ENCODE assay signal across 22 cellular contexts in genomic region chr1:29653886-29654450, GRCh38.
DNase-seq lines count a peak whose midpoint lies in the region; ATAC-seq and TF ChIP-seq lines count a peak whose summit lies in the region.
"Had no signal": no experiment of that assay in that cellular context is flagged by ENCODE, and none has a peak within 500 bp of the region (broad histone marks: within the 10 kb centered on the region; RNA-seq: fewer than 3 reads in every experiment).

No MANE protein-coding gene starts in this region.

- no peak overlapping the region for H3K4me3 ChIP-seq in colonic mucosa

- intact Hi-C loops in natural killer cell (cut with micrococcal nuclease) (no loop called here), colonic mucosa (cut with DNase I) (no loop called here)

- H3K36me3 Mint-ChIP-seq in natural killer cell treated with Interleukin-12 subunit alpha and Interleukin-12 subunit beta and Interleukin-15 and Interleukin-18, amount 100 ng/mL, for 72 hours, result no peaks in the 10 kb centered on the region
- no peaks in the 10 kb centered on the region for H3K36me3 Mint-ChIP-seq in natural killer cell
- no peaks in the 10 kb centered on the region for H3K36me3 Mint-ChIP-seq in osteocyte (ENCODE audit: unreplicated experiment)

- no peaks in the 10 kb centered on the region for H3K4me1 Mint-ChIP-seq in natural killer cell treated with Interleukin-12 subunit alpha and Interleukin-12 subunit beta and Interleukin-15 and Interleukin-18, amount 100 ng/mL, for 72 hours (ENCODE audit: low read depth in 2 of 2)
- no peaks in the 10 kb centered on the region for H3K4me1 Mint-ChIP-seq in natural killer cell
- no peaks in the 10 kb centered on the region for H3K4me1 Mint-ChIP-seq in osteocyte (ENCODE audit: unreplicated experiment)

- H3K27ac ChIP-seq in colonic mucosa, result no peak overlapping the region
- H3K27ac ChIP-seq: HL-60 had no signal

- in situ Hi-C loops in GM13976 (cut with MboI; ENCODE audit: low sequenced_read_pairs, unreplicated experiment), result no loop called here

- no peaks in the 10 kb centered on the region for H3K36me3 ChIP-seq in colonic mucosa

- no peak overlapping the region for H3K9ac ChIP-seq in colonic mucosa (ENCODE audit: low read depth in 2 of 2, low read length in 2 of 2)

- no peaks in the 10 kb centered on the region for H3K27me3 ChIP-seq in colonic mucosa

- no peak overlapping the region for H3K27ac Mint-ChIP-seq in natural killer cell treated with Interleukin-12 subunit alpha and Interleukin-12 subunit beta and Interleukin-15 and Interleukin-18, amount 100 ng/mL, for 72 hours
- no peak overlapping the region for H3K27ac Mint-ChIP-seq in natural killer cell
- H3K27ac Mint-ChIP-seq in osteocyte (ENCODE audit: unreplicated experiment), result no peak overlapping the region
- H3K27ac Mint-ChIP-seq: HFFc6 had no signal

- H3K9me3 Mint-ChIP-seq in natural killer cell treated with Interleukin-12 subunit alpha and Interleukin-12 subunit beta and Interleukin-15 and Interleukin-18, amount 100 ng/mL, for 72 hours, result no peaks in the 10 kb centered on the region
- H3K9me3 Mint-ChIP-seq in natural killer cell (no peaks in the 10 kb centered on the region), osteocyte (ENCODE audit: unreplicated experiment) (peaks cover 6% of the 10 kb centered on the region)

- H3K27me3 Mint-ChIP-seq in natural killer cell treated with Interleukin-12 subunit alpha and Interleukin-12 subunit beta and Interleukin-15 and Interleukin-18, amount 100 ng/mL, for 72 hours, result peaks cover 24 to 30% of the 10 kb centered on the region in 2 donors
- H3K27me3 Mint-ChIP-seq in natural killer cell (ENCODE audit: low read depth in 2 of 2), result peaks cover 23 to 30% of the 10 kb centered on the region in 2 donors
- peaks cover 2% of the 10 kb centered on the region for H3K27me3 Mint-ChIP-seq in osteocyte (ENCODE audit: unreplicated experiment)

- TF ChIP-seq CTCF in natural killer cell (IDR thresholded peaks at IDR 0.05) (no peak), colonic mucosa (IDR thresholded peaks at IDR 0.05) (no peak), osteocyte (IDR thresholded peaks at IDR 0.05) (no peak), GM13976 (IDR thresholded peaks at IDR 0.05; ENCODE audit: borderline replicate concordance, control extremely low read depth, extremely low read depth, insufficient read depth, missing control alignments) (no peak)

- peak; percentile 54 for DNase-seq in natural killer cell treated with Interleukin-12 subunit alpha and Interleukin-12 subunit beta and Interleukin-15 and Interleukin-18, amount 100 ng/mL, for 72 hours (ENCODE audit: low spot score)
- DNase-seq in natural killer cell (no peak), colonic mucosa (peak; percentile 6), osteocyte (ENCODE audit: extremely low spot score, unreplicated experiment) (peak; percentile 46), GM13976 (ENCODE audit: low spot score) (no peak)
- no peak for DNase-seq in stimulated activated CD4-positive, alpha-beta T cell treated with anti-CD3 and anti-CD28 coated beads, Interleukin-12 subunit alpha, Interleukin-12 subunit beta, amount 100 ng/mL, for 4 hours
- DNase-seq in activated CD4-positive, alpha-beta T cell treated with anti-CD3 and anti-CD28 coated beads for 4 hours, result no peak
- DNase-seq: AML-193, C1 segment of cervical spinal cord, EL, GF-D8, HFFc6, KBM-7, MM.1S, NCI-H1048, NCI-H1436, NCI-H187 treated with DMSO at 0.1 percent for 48 hours, NCI-H2107, NCI-H446 treated with DMSO at 0.1 percent for 48 hours, NCI-H526 treated with DMSO at 0.1 percent for 48 hours, SHP77 had no signal

- ATAC-seq in natural killer cell treated with Interleukin-12 subunit alpha and Interleukin-12 subunit beta and Interleukin-15 and Interleukin-18, amount 100 ng/mL, for 72 hours, result no peak
- no peak for ATAC-seq in natural killer cell

- no peaks in the 10 kb centered on the region for H3K9me3 ChIP-seq in colonic mucosa

- no peak overlapping the region for H3K4me3 Mint-ChIP-seq in natural killer cell treated with Interleukin-12 subunit alpha and Interleukin-12 subunit beta and Interleukin-15 and Interleukin-18, amount 100 ng/mL, for 72 hours
- no peak overlapping the region for H3K4me3 Mint-ChIP-seq in natural killer cell
- no peak overlapping the region for H3K4me3 Mint-ChIP-seq in osteocyte (ENCODE audit: unreplicated experiment)
- H3K4me3 Mint-ChIP-seq: HFFc6 had no signal

- H3K4me1 ChIP-seq in colonic mucosa, result no peaks in the 10 kb centered on the region

Comparison
In these comparisons a context has a peak if more than half of its experiments do, and no peak if none do; other contexts are left out.
1. DNase-seq: peak in natural killer cell treated with Interleukin-12 subunit alpha and Interleukin-12 subunit beta and Interleukin-15 and Interleukin-18, amount 100 ng/mL, for 72 hours (single experiment), colonic mucosa (single experiment) and osteocyte (single experiment); none in natural killer cell (single experiment), stimulated activated CD4-positive, alpha-beta T cell treated with anti-CD3 and anti-CD28 coated beads, Interleukin-12 subunit alpha, Interleukin-12 subunit beta, amount 100 ng/mL, for 4 hours (single experiment), activated CD4-positive, alpha-beta T cell treated with anti-CD3 and anti-CD28 coated beads for 4 hours (0 of 2) and GM13976 (single experiment).